ENCODE assay signal across 17 cellular contexts in the genomic region with DNA sequence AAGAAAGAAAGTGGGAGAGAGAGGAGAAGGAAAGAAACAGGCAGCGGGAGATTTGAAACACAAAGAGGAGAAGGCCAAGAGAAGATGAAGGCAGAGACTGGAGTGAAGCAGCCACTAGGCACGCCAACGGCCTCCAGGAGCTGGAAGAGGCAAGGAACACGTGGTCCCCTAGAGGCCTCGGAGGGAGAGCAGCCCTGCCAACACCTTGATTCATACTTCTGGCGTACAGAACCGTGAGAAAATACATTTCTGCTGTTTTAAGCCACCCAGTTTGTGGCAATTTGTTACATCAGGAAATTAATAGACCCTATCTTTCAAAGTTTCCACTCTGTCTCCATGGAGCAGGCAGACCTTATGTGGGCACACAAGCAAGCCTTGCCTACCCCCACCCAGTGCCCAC.
DNase-seq lines count a peak whose midpoint lies in the region; ATAC-seq and TF ChIP-seq lines count a peak whose summit lies in the region.
"Had no signal": no experiment of that assay in that cellular context is flagged by ENCODE, and none has a peak within 500 bp of the region (broad histone marks: within the 10 kb centered on the region; RNA-seq: fewer than 3 reads in every experiment).

No MANE protein-coding gene starts in this region.

- no peak overlapping the region for H3K4me2 ChIP-seq in IMR-90 (ENCODE audit: low read depth, low read length)
- H3K4me2 ChIP-seq: BLaER1 had no signal

- no peak overlapping the region for H3K27ac Mint-ChIP-seq in activated naive CD4-positive, alpha-beta T cell treated with anti-CD3 and anti-CD28 coated beads, Interleukin-2, amount 50 U/mL, for 72 hours
- H3K27ac Mint-ChIP-seq: CD8-positive, alpha-beta T cell had no signal

- H3K4me3 ChIP-seq in IMR-90 (ENCODE audit: insufficient read depth, low read depth, low read length) (no peak overlapping the region), psoas muscle (no peak overlapping the region), tibial artery (no peak overlapping the region)
- H3K4me3 ChIP-seq: BLaER1, GM12878, K562, SJSA1 had no signal

- H3K14ac ChIP-seq in IMR-90 (replicated peaks; ENCODE audit: low read depth, low read length), result no peak overlapping the region

- ATAC-seq in IMR-90 (ENCODE audit: low read depth) (no peak), psoas muscle (peak in 1 of 4 donors; percentile 68)
- no peak for ATAC-seq in activated naive CD4-positive, alpha-beta T cell treated with anti-CD3 and anti-CD28 coated beads, Interleukin-2, amount 50 U/mL, for 72 hours
- ATAC-seq: CD8-positive, alpha-beta T cell; GM12878; K562 had no signal

- in situ Hi-C loops in IMR-90 (cut with MboI; ENCODE audit: low sequenced_read_pairs), result no loop called here

- no peak for TF ChIP-seq POLR2A in IMR-90 (IDR thresholded peaks at IDR 0.05; ENCODE audit: low read depth, low read length)

- no CpG with 5 or more reads among the region's 7 CpGs for WGBS in IMR-90 (ENCODE audit: extremely low coverage in 2 of 2, insufficient read length in 1 of 2), 2 experiments
- 47 to 78% (median 51%) methylated on average over 7 of the region's 7 CpGs for WGBS in psoas muscle, 3 donors

- intact Hi-C loops in IMR-90 (cut with micrococcal nuclease), result no loop called here
- intact Hi-C loops in psoas muscle (cut with DNase I), result no loop called here
- intact Hi-C loops in tibial artery (cut with DNase I; ENCODE audit: low total_unique reads), result no loop called here

- dilution Hi-C loops in IMR-90 (cut with HindIII; ENCODE audit: low sequenced_read_pairs, unreplicated experiment), result no loop called here

- DNase-seq in IMR-90 (no peak), fibroblast of gingiva (ENCODE audit: low read depth) (peak; percentile 27), psoas muscle (peak; percentile 64 to 78), tibial artery (peak; percentile 45 to 68), inferior parietal cortex (ENCODE audit: extremely low spot score) (no peak)
- no peak for DNase-seq in effector CD4-positive, alpha-beta T cell
- DNase-seq in activated naive CD4-positive, alpha-beta T cell treated with anti-CD3 and anti-CD28 coated beads, Interleukin-2, amount 50 U/mL, for 72 hours (ENCODE audit: low spot score in 2 of 2), result no peak
- DNase-seq: CD8-positive, alpha-beta T cell; DMS79 treated with DMSO at 0.1 percent for 48 hours; H9; NCI-H1417 treated with DMSO at 0.1 percent for 48 hours; NCI-H1930; NCI-H69 had no signal

- no peak overlapping the region for H3K9ac ChIP-seq in IMR-90 (ENCODE audit: low read depth, low read length)
- H3K9ac ChIP-seq: BLaER1 had no signal

- no peak overlapping the region for H2BK120ac ChIP-seq in IMR-90 (ENCODE audit: low read depth, low read length)

- no peak overlapping the region for H4K5ac ChIP-seq in IMR-90 (ENCODE audit: low read depth, low read length)

- H4K20me1 ChIP-seq in IMR-90 (ENCODE audit: insufficient read depth, low read length), result no peaks in the 10 kb centered on the region
- H4K20me1 ChIP-seq: BLaER1 had no signal

- H3K9me3 Mint-ChIP-seq in activated naive CD4-positive, alpha-beta T cell treated with anti-CD3 and anti-CD28 coated beads, Interleukin-2, amount 50 U/mL, for 72 hours, result no peaks in the 10 kb centered on the region
- H3K9me3 Mint-ChIP-seq: CD8-positive, alpha-beta T cell; H9 had no signal

- H3K36me3 Mint-ChIP-seq in activated naive CD4-positive, alpha-beta T cell treated with anti-CD3 and anti-CD28 coated beads, Interleukin-2, amount 50 U/mL, for 72 hours, result no peaks in the 10 kb centered on the region
- H3K36me3 Mint-ChIP-seq: CD8-positive, alpha-beta T cell had no signal

- no peak overlapping the region for H2BK15ac ChIP-seq in IMR-90 (ENCODE audit: low read depth, low read length)

- H3K9me3 ChIP-seq in IMR-90 (ENCODE audit: control insufficient read depth, insufficient read depth, low read length) (no peaks in the 10 kb centered on the region), psoas muscle (no peaks in the 10 kb centered on the region), tibial artery (no peaks in the 10 kb centered on the region)
- H3K9me3 ChIP-seq: BLaER1, SJSA1 had no signal

- no peak overlapping the region for H3K18ac ChIP-seq in IMR-90 (ENCODE audit: low read depth, low read length)

- CTCF ChIA-PET in IMR-90 (lab: Yijun Ruan, JAX), result no interaction called here

- BruUV-seq in IMR-90 (replicated peaks; lab: Mats Ljungman, UMichigan), result no TSS peak

- H3K79me1 ChIP-seq in IMR-90 (ENCODE audit: low read depth in 1 of 2, low read length in 2 of 2), result no peaks in the 10 kb centered on the region

- H3K9me1 ChIP-seq in IMR-90 (ENCODE audit: insufficient read depth, low read length), result no peaks in the 10 kb centered on the region

- no peak overlapping the region for H3K56ac ChIP-seq in IMR-90 (ENCODE audit: extremely low read depth, insufficient read depth, low read length)

- H3K27ac ChIP-seq in IMR-90 (ENCODE audit: insufficient read depth, low read length), result no peak overlapping the region
- no peak overlapping the region for H3K27ac ChIP-seq in psoas muscle
- no peak overlapping the region for H3K27ac ChIP-seq in tibial artery
- H3K27ac ChIP-seq: BLaER1, SJSA1 had no signal

- H2AK9ac ChIP-seq in IMR-90 (replicated peaks; ENCODE audit: low read depth, low read length, poor library complexity), result no peak overlapping the region

- H3K23ac ChIP-seq in IMR-90 (ENCODE audit: low read depth, low read length), result no peak overlapping the region

- TF ChIP-seq CTCF in IMR-90 (conservative IDR thresholded peaks at IDR 0.05; ENCODE audit: low read depth, low read length) (no peak), psoas muscle (IDR thresholded peaks at IDR 0.05) (no peak), tibial artery (IDR thresholded peaks at IDR 0.05) (no peak)

- no peak overlapping the region for H2AK5ac ChIP-seq in IMR-90 (ENCODE audit: low read depth, low read length)

- H4K8ac ChIP-seq in IMR-90 (ENCODE audit: low read depth in 2 of 2, low read length in 2 of 2), result no peak overlapping the region

- no peak overlapping the region for H3K4ac ChIP-seq in IMR-90 (ENCODE audit: low read depth, low read length)

- H2BK20ac ChIP-seq in IMR-90 (ENCODE audit: low read depth, low read length), result no peak overlapping the region

- no peak overlapping the region for H4K91ac ChIP-seq in IMR-90 (ENCODE audit: insufficient read depth, low read depth, low read length)

- H3K27me3 ChIP-seq in IMR-90 (ENCODE audit: control insufficient read depth, insufficient read depth, low read length), result no peaks in the 10 kb centered on the region
- no peaks in the 10 kb centered on the region for H3K27me3 ChIP-seq in psoas muscle (ENCODE audit: insufficient read depth in 3 of 3, low read length in 2 of 3)
- H3K27me3 ChIP-seq in tibial artery, result no peaks in the 10 kb centered on the region
- H3K27me3 ChIP-seq: BLaER1, SJSA1 had no signal

- H2BK5ac ChIP-seq in IMR-90 (ENCODE audit: low read depth, low read length, poor library complexity, severe bottlenecking), result no peak overlapping the region

- POLR2A ChIA-PET in IMR-90 (lab: Charles Lee; ENCODE audit: unreplicated experiment), result no interaction called here

- H3K4me1 ChIP-seq in IMR-90 (ENCODE audit: control insufficient read depth, insufficient read depth, low read length) (no peaks in the 10 kb centered on the region), psoas muscle (no peaks in the 10 kb centered on the region), tibial artery (peaks cover 0 to 2% (median 0%) of the 10 kb centered on the region in 4 donors)
- H3K4me1 ChIP-seq: BLaER1, SJSA1 had no signal

- TF ChIP-seq RAD21 in IMR-90 (IDR thresholded peaks at IDR 0.05; ENCODE audit: low read length), result no peak

- H3K36me3 ChIP-seq in IMR-90 (ENCODE audit: control insufficient read depth, insufficient read depth, low read length), result no peaks in the 10 kb centered on the region
- H3K36me3 ChIP-seq in psoas muscle (ENCODE audit: insufficient read depth in 1 of 2, low read depth in 1 of 2), result no peaks in the 10 kb centered on the region
- no peaks in the 10 kb centered on the region for H3K36me3 ChIP-seq in tibial artery
- H3K36me3 ChIP-seq: BLaER1, SJSA1 had no signal

- peak overlapping the region; percentile 21 for H2AFZ ChIP-seq in IMR-90 (replicated peaks; ENCODE audit: low read length, poor library complexity)

TF ChIP-seq in IMR-90, 13 proteins besides CTCF, POLR2A, EP300 and RAD21:
- TF ChIP-seq NFE2L2 (IDR thresholded peaks at IDR 0.05; ENCODE audit: low read depth, low read length), result no peak
- no peak for TF ChIP-seq CEBPB (IDR thresholded peaks at IDR 0.05; ENCODE audit: low read depth, low read length)
- no peak for TF ChIP-seq ELK1 (IDR thresholded peaks at IDR 0.05; ENCODE audit: borderline replicate concordance, low read depth, low read length)
- TF ChIP-seq MAFK (IDR thresholded peaks at IDR 0.05; ENCODE audit: low read depth, low read length), result no peak

Comparison
In these comparisons a context has a peak if more than half of its experiments do, and no peak if none do; other contexts are left out.
1. DNase-seq: peak in fibroblast of gingiva (single experiment), psoas muscle (2 of 2) and tibial artery (2 of 2); none in IMR-90 (single experiment), inferior parietal cortex (single experiment), effector CD4-positive, alpha-beta T cell (single experiment) and activated naive CD4-positive, alpha-beta T cell treated with anti-CD3 and anti-CD28 coated beads, Interleukin-2, amount 50 U/mL, for 72 hours (0 of 2).